1 cellular context compared by ENCODE assay signal in the genomic region with DNA sequence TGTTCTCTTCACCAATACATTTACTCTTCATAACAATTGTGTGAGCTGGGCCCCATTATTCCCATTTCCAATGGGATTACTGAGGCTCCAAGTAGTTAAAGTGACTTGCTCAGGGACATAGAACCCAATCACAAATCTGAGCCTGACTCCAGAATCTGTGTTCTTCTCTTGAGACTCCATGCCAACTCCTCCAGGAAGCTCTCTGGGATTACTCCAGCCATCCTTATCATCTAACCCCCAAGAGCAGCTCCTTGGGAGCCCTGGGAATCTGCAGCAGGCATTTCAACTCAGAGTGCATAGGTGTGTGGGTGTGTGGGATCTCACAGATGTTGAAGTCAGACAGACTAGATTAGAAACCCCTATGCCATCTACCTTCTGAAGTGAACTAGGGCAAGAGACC.
TF ChIP-seq lines count a peak whose summit lies in the region.

No MANE protein-coding gene starts in this region.

TF ChIP-seq in K562, 482 proteins besides CTCF, POLR2A, EP300 and RAD21 (continued from another document):
- peak; percentile 70; the same call in 1 of the 2 replicates for TF ChIP-seq ZNF436 (CRISPR knock-in tag; IDR thresholded peaks at IDR 0.05)
- no peak for TF ChIP-seq GTF2A2 (tag; IDR thresholded peaks at IDR 0.05)
- TF ChIP-seq ILF3 (IDR thresholded peaks at IDR 0.05; ENCODE audit: borderline replicate concordance) = no peak
- TF ChIP-seq ZNF316 (IDR thresholded peaks at IDR 0.05) = no peak
- TF ChIP-seq CBFA2T2 (conservative IDR thresholded peaks at IDR 0.05) = no peak
- TF ChIP-seq CBX3 (IDR thresholded peaks at IDR 0.05; ENCODE audit: borderline replicate concordance in 1 of 2, low read length in 2 of 2) = no peak
- peak; percentile 80 for TF ChIP-seq RBM25 (IDR thresholded peaks at IDR 0.05; ENCODE audit: low read depth, low read length, severe bottlenecking)
- TF ChIP-seq C11orf30 (IDR thresholded peaks at IDR 0.05; ENCODE audit: low read depth) = no peak
- no peak for TF ChIP-seq TAL1 (IDR thresholded peaks at IDR 0.05)
- no peak for TF ChIP-seq HNRNPLL (IDR thresholded peaks at IDR 0.05; ENCODE audit: low read depth, low read length, poor library complexity, severe bottlenecking)
- TF ChIP-seq, protein P1, sequence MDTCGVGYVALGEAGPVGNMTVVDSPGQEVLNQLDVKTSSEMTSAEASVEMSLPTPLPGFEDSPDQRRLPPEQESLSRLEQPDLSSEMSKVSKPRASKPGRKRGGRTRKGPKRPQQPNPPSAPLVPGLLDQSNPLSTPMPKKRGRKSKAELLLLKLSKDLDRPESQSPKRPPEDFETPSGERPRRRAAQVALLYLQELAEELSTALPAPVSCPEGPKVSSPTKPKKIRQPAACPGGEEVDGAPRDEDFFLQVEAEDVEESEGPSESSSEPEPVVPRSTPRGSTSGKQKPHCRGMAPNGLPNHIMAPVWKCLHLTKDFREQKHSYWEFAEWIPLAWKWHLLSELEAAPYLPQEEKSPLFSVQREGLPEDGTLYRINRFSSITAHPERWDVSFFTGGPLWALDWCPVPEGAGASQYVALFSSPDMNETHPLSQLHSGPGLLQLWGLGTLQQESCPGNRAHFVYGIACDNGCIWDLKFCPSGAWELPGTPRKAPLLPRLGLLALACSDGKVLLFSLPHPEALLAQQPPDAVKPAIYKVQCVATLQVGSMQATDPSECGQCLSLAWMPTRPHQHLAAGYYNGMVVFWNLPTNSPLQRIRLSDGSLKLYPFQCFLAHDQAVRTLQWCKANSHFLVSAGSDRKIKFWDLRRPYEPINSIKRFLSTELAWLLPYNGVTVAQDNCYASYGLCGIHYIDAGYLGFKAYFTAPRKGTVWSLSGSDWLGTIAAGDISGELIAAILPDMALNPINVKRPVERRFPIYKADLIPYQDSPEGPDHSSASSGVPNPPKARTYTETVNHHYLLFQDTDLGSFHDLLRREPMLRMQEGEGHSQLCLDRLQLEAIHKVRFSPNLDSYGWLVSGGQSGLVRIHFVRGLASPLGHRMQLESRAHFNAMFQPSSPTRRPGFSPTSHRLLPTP (IDR thresholded peaks at IDR 0.05; ENCODE audit: borderline replicate concordance, extremely low read depth, insufficient read length) = peak; percentile 17
